Comparison of ENCODE assay signal across 8 cellular contexts in the genomic region with DNA sequence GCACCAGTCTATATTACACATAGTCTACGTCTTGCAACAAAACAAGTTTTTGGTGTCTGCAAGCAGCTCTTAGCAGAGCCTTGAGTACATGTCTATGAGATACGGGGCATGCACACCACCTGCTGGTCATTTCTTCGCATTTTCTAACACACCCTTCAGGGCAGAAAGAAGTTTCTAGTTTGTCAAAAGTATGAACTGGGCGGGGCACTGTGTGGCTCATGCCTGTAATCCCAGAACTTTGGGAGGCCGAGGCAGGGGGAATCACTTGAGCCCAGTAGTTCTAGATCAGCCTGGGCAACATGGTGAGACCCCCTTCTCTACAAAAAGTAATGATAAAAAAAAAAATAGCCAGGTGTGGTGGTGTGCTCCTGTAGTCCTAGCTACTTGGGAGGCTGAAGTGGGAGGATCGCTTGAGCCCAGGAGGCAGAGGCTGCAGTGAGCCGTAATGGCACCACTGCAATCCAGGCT.
A peak's percentile ranks its signal among the peaks of the same experiment; 100 is the strongest.
DNase-seq lines count a peak whose midpoint lies in the region; ATAC-seq and TF ChIP-seq lines count a peak whose summit lies in the region.

No MANE protein-coding gene starts in this region.

- no peaks in the 10 kb centered on the region for H3K4me1 Mint-ChIP-seq in Caco-2 (ENCODE audit: low read depth, unreplicated experiment)
- H3K4me1 Mint-ChIP-seq in activated T-helper 1 cell treated with anti-CD3 and anti-CD28 coated beads, Interleukin-12 subunit alpha, Interleukin-12 subunit beta, Interleukin-2, Interleukin-4 antibody, amounts not matched to agents 30 ng/mL and 10 ng/mL and 1 ng/mL, durations not matched to agents 14 hours and 24 hours and 36 hours (ENCODE audit: low read depth) = peaks cover 52% of the 10 kb centered on the region

- WGBS in testis, 2 donors = 54 to 57% methylated on average over 7 of the region's 7 CpGs

- CTCF ChIA-PET in Caco-2 (lab: Charles Lee) = interaction anchor here (0.5 to 1.9 kb wide), 11 partner anchors 32 to 456 kb away, joined by 3 to 47 read pairs (median 3); no protein-coding TSS in a partner anchor

- peak; percentile 75 to 76 for DNase-seq in Caco-2
- peak; percentile 78 for DNase-seq in RPMI8226
- peak; percentile 69 for DNase-seq in activated T-helper 1 cell treated with anti-CD3 and anti-CD28 coated beads, Interleukin-12 subunit alpha, Interleukin-12 subunit beta, Interleukin-2, Interleukin-4 antibody, amounts not matched to agents 30 ng/mL and 10 ng/mL and 1 ng/mL, durations not matched to agents 14 hours and 24 hours and 36 hours (ENCODE audit: low spot score)
- peak; percentile 78 for DNase-seq in fibroblast of the conjunctiva (ENCODE audit: low read depth)
- peak; percentile 82 for DNase-seq in non-pigmented ciliary epithelial cell (ENCODE audit: low read depth)
- DNase-seq in testis = peak; percentile 87

- H3K4me3 Mint-ChIP-seq in Caco-2 (ENCODE audit: unreplicated experiment) = no peak overlapping the region
- H3K4me3 Mint-ChIP-seq in activated T-helper 1 cell treated with anti-CD3 and anti-CD28 coated beads, Interleukin-12 subunit alpha, Interleukin-12 subunit beta, Interleukin-2, Interleukin-4 antibody, amounts not matched to agents 30 ng/mL and 10 ng/mL and 1 ng/mL, durations not matched to agents 14 hours and 24 hours and 36 hours = peak overlapping the region; percentile 23

- no peaks in the 10 kb centered on the region for H3K36me3 Mint-ChIP-seq in Caco-2 (ENCODE audit: insufficient read depth, unreplicated experiment)
- H3K36me3 Mint-ChIP-seq in activated T-helper 1 cell treated with anti-CD3 and anti-CD28 coated beads, Interleukin-12 subunit alpha, Interleukin-12 subunit beta, Interleukin-2, Interleukin-4 antibody, amounts not matched to agents 30 ng/mL and 10 ng/mL and 1 ng/mL, durations not matched to agents 14 hours and 24 hours and 36 hours (ENCODE audit: low read depth) = peaks cover 5% of the 10 kb centered on the region

- H3K36me3 ChIP-seq in Caco-2 (ENCODE audit: control insufficient read depth, insufficient read depth, low read length) (no peaks in the 10 kb centered on the region), testis (ENCODE audit: low read depth, missing control alignments) (no peaks in the 10 kb centered on the region)

- no TSS peak for BruUV-seq in Caco-2 (replicated peaks; lab: Mats Ljungman, UMichigan)

- no peaks in the 10 kb centered on the region for H3K9me3 Mint-ChIP-seq in Caco-2 (ENCODE audit: unreplicated experiment)
- H3K9me3 Mint-ChIP-seq in activated T-helper 1 cell treated with anti-CD3 and anti-CD28 coated beads, Interleukin-12 subunit alpha, Interleukin-12 subunit beta, Interleukin-2, Interleukin-4 antibody, amounts not matched to agents 30 ng/mL and 10 ng/mL and 1 ng/mL, durations not matched to agents 14 hours and 24 hours and 36 hours = no peaks in the 10 kb centered on the region

- no peak overlapping the region for H3K27ac ChIP-seq in testis

- H3K27me3 ChIP-seq in Caco-2 (replicated peaks; ENCODE audit: control insufficient read depth, insufficient read depth, low read length) = no peaks in the 10 kb centered on the region
- H3K27me3 ChIP-seq in testis = no peaks in the 10 kb centered on the region

- no peak for TF ChIP-seq POLR2A in testis (IDR thresholded peaks at IDR 0.05)

- ATAC-seq in GM19455 (IDR thresholded peaks at IDR 0.05; ENCODE audit: unreplicated experiment) = peak; percentile 93
- ATAC-seq in HG03558 (IDR thresholded peaks at IDR 0.05; ENCODE audit: extremely low read depth, unreplicated experiment) = peak; percentile 84

- H3K4me1 ChIP-seq in Caco-2 (no peaks in the 10 kb centered on the region), testis (no peaks in the 10 kb centered on the region)

- H3K27ac Mint-ChIP-seq in Caco-2 (ENCODE audit: unreplicated experiment) = no peak overlapping the region
- peak overlapping the region; percentile 53 for H3K27ac Mint-ChIP-seq in activated T-helper 1 cell treated with anti-CD3 and anti-CD28 coated beads, Interleukin-12 subunit alpha, Interleukin-12 subunit beta, Interleukin-2, Interleukin-4 antibody, amounts not matched to agents 30 ng/mL and 10 ng/mL and 1 ng/mL, durations not matched to agents 14 hours and 24 hours and 36 hours

- POLR2A ChIA-PET in Caco-2 (lab: Charles Lee) = no interaction called here

- H3K4me3 ChIP-seq in Caco-2 (ENCODE audit: low read depth, low read length) (no peak overlapping the region), testis (no peak overlapping the region)

- TF ChIP-seq CTCF in Caco-2 (IDR thresholded peaks at IDR 0.05; ENCODE audit: insufficient read depth in 1 of 2, low read depth in 1 of 2, low read length in 1 of 2, severe bottlenecking in 1 of 2, unreplicated experiment in 1 of 2) = peak; percentile 68 to 69
- peak; percentile 64 to 89 (median 79) for TF ChIP-seq CTCF in testis (IDR thresholded peaks at IDR 0.05)

- no peaks in the 10 kb centered on the region for H3K27me3 Mint-ChIP-seq in Caco-2 (ENCODE audit: insufficient read depth, unreplicated experiment)
- no peaks in the 10 kb centered on the region for H3K27me3 Mint-ChIP-seq in activated T-helper 1 cell treated with anti-CD3 and anti-CD28 coated beads, Interleukin-12 subunit alpha, Interleukin-12 subunit beta, Interleukin-2, Interleukin-4 antibody, amounts not matched to agents 30 ng/mL and 10 ng/mL and 1 ng/mL, durations not matched to agents 14 hours and 24 hours and 36 hours (ENCODE audit: insufficient read depth)

- H3K9me3 ChIP-seq in Caco-2 (no peaks in the 10 kb centered on the region), testis (no peaks in the 10 kb centered on the region)

- intact Hi-C loops in Caco-2 (cut with micrococcal nuclease; ENCODE audit: unreplicated experiment) = loop anchor here (1.0 to 10.0 kb wide), 6 partner anchors 46 to 402 kb away; a partner anchor contains a TSS
- intact Hi-C loops in activated T-helper 1 cell treated with anti-CD3 and anti-CD28 coated beads, Interleukin-12 subunit alpha, Interleukin-12 subunit beta, Interleukin-2, Interleukin-4 antibody, amounts not matched to agents 30 ng/mL and 10 ng/mL and 1 ng/mL, durations not matched to agents 14 hours and 24 hours and 36 hours (cut with micrococcal nuclease) = loop anchor here (1.0 to 5.0 kb wide), 12 partner anchors 20 to 706 kb away; no protein-coding TSS in a partner anchor
- intact Hi-C loops in testis (cut with DNase I; ENCODE audit: low total_unique reads) = loop anchor here (5.0 kb wide), 1 partner anchor 346 kb away; no protein-coding TSS in a partner anchor
